Comparison of ENCODE assay signal across 21 cellular contexts in the genomic region with DNA sequence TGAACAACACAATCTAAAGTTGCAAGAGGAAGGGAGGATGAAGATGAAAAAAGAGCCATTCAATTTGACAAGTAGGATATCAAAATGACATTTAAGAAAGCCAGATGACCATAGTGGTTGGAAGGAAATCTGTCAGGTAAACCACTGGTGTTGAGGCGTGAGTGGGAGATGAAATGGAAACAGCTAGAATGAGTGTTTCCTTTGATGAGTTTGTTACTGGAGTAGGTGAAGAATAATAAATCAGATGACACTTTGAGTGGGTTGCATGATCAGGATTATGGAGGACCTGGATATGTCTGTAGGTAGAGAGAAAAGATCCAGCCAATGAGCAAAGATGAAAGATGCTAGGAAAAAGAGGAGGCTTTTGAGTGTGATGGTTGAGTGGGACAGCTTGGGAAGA. TPM values are rescaled to one million over a fixed set of nuclear protein-coding genes. Genes with fewer than 3 reads are reported as not detected.
A peak's percentile ranks its signal among the peaks of the same experiment; 100 is the strongest.
DNase-seq lines count a peak whose midpoint lies in the region; ATAC-seq lines count a peak whose summit lies in the region.
"Had no signal": no experiment of that assay in that cellular context is flagged by ENCODE, and none has a peak within 500 bp of the region (broad histone marks: within the 10 kb centered on the region; RNA-seq: fewer than 3 reads in every experiment).

No MANE protein-coding gene starts in this region.

- ATAC-seq in stimulated activated naive CD8-positive, alpha-beta T cell treated with anti-CD3 and anti-CD28 coated beads, Interleukin-15, Interleukin-2, amounts not matched to agents 100 U/mL and 50 U/mL, for 24 hours = peak; percentile 58
- no peak for ATAC-seq in stimulated activated naive CD8-positive, alpha-beta T cell treated with anti-CD3 and anti-CD28 coated beads, Interleukin-15, amount 100 ng/mL, for 72 hours
- ATAC-seq in HG02623 (IDR thresholded peaks at IDR 0.05; ENCODE audit: unreplicated experiment) = no peak
- ATAC-seq: GM12878 had no signal

- H3K4me3 Mint-ChIP-seq in stimulated activated naive CD8-positive, alpha-beta T cell treated with anti-CD3 and anti-CD28 coated beads, Interleukin-15, amount 100 ng/mL, for 72 hours = no peak overlapping the region
- H3K4me3 Mint-ChIP-seq in activated naive CD8-positive, alpha-beta T cell treated with anti-CD3 and anti-CD28 coated beads for 36 hours = no peak overlapping the region
- H3K4me3 Mint-ChIP-seq: CD14-positive monocyte; CD4-positive, alpha-beta memory T cell; CD8-positive, alpha-beta memory T cell had no signal

- DNase-seq in stimulated activated naive CD8-positive, alpha-beta T cell treated with anti-CD3 and anti-CD28 coated beads, Interleukin-15, Interleukin-2, amounts not matched to agents 100 U/mL and 50 U/mL, for 24 hours = no peak
- no peak for DNase-seq in stimulated activated naive CD8-positive, alpha-beta T cell treated with anti-CD3 and anti-CD28 coated beads, Interleukin-15, amount 100 ng/mL, for 72 hours
- DNase-seq in activated naive CD8-positive, alpha-beta T cell treated with anti-CD3 and anti-CD28 coated beads for 36 hours = peak; percentile 4
- no peak for DNase-seq in SHP77 (lab: John Stamatoyannopoulos, UW)
- DNase-seq: ACHN; BE2C; C1 segment of cervical spinal cord; CD4-positive, alpha-beta memory T cell; CD4-positive, CD25-positive, alpha-beta regulatory T cell; CD8-positive, alpha-beta memory T cell; COR-L47; DMS 273 treated with DMSO at 0.1 percent for 48 hours; DMS153; DMS53; DMS79; DND-41; EL; GDM1 had no signal

- peaks cover 19% of the 10 kb centered on the region for H3K27me3 Mint-ChIP-seq in stimulated activated naive CD8-positive, alpha-beta T cell treated with anti-CD3 and anti-CD28 coated beads, Interleukin-15, amount 100 ng/mL, for 72 hours
- peaks cover 5% of the 10 kb centered on the region for H3K27me3 Mint-ChIP-seq in activated naive CD8-positive, alpha-beta T cell treated with anti-CD3 and anti-CD28 coated beads for 36 hours

- H3K27ac Mint-ChIP-seq in stimulated activated naive CD8-positive, alpha-beta T cell treated with anti-CD3 and anti-CD28 coated beads, Interleukin-15, amount 100 ng/mL, for 72 hours = no peak overlapping the region
- no peak overlapping the region for H3K27ac Mint-ChIP-seq in activated naive CD8-positive, alpha-beta T cell treated with anti-CD3 and anti-CD28 coated beads for 36 hours
- H3K27ac Mint-ChIP-seq: CD8-positive, alpha-beta memory T cell had no signal

- H3K36me3 Mint-ChIP-seq in activated naive CD8-positive, alpha-beta T cell treated with anti-CD3 and anti-CD28 coated beads for 36 hours = no peaks in the 10 kb centered on the region
- H3K36me3 Mint-ChIP-seq: CD14-positive monocyte; CD4-positive, alpha-beta memory T cell; CD4-positive, CD25-positive, alpha-beta regulatory T cell; CD8-positive, alpha-beta memory T cell had no signal

- no peaks in the 10 kb centered on the region for H3K9me3 Mint-ChIP-seq in stimulated activated naive CD8-positive, alpha-beta T cell treated with anti-CD3 and anti-CD28 coated beads, Interleukin-15, amount 100 ng/mL, for 72 hours
- H3K9me3 Mint-ChIP-seq in activated naive CD8-positive, alpha-beta T cell treated with anti-CD3 and anti-CD28 coated beads for 36 hours = no peaks in the 10 kb centered on the region
- H3K9me3 Mint-ChIP-seq: CD8-positive, alpha-beta memory T cell had no signal

- peaks cover 9% of the 10 kb centered on the region for H3K4me1 Mint-ChIP-seq in stimulated activated naive CD8-positive, alpha-beta T cell treated with anti-CD3 and anti-CD28 coated beads, Interleukin-15, amount 100 ng/mL, for 72 hours
- no peaks in the 10 kb centered on the region for H3K4me1 Mint-ChIP-seq in activated naive CD8-positive, alpha-beta T cell treated with anti-CD3 and anti-CD28 coated beads for 36 hours
- H3K4me1 Mint-ChIP-seq: CD14-positive monocyte; CD4-positive, alpha-beta memory T cell; CD4-positive, CD25-positive, alpha-beta regulatory T cell; CD8-positive, alpha-beta memory T cell had no signal

RNA-seq across cellular contexts. Expression of gene AKR1B1, which starts 33.1 kb away (rescaled TPM):
- total RNA-seq in activated naive CD8-positive, alpha-beta T cell treated with anti-CD3 and anti-CD28 coated beads for 36 hours = 100 to 1,000 TPM; 116 TPM
